18 cellular contexts compared by ENCODE assay signal in genomic region chr1:100607628-100608240, GRCh38.
"Had no signal": no experiment of that assay in that cellular context is flagged by ENCODE, and none has a peak within 500 bp of the region (broad histone marks: within the 10 kb centered on the region; RNA-seq: fewer than 3 reads in every experiment).

No MANE protein-coding gene starts in this region.

- H3K36me3 ChIP-seq: adrenal gland, esophagus squamous epithelium, lower lobe of right lung, right atrium auricular region, thoracic aorta had no signal

- H3K27me3 ChIP-seq: adrenal gland, esophagus squamous epithelium, foreskin keratinocyte, hepatocyte, right atrium auricular region had no signal

- H3K36me3 Mint-ChIP-seq: mesothelial cell of epicardium had no signal

- H3K27ac Mint-ChIP-seq: activated naive CD4-positive, alpha-beta T cell treated with anti-CD3 and anti-CD28 coated beads, Interleukin-2, amount 50 U/mL, for 24 hours; dendritic cell treated with granulocyte-macrophage colony-stimulating factor and Interleukin-4, amounts not matched to agents 40 ng/mL and 50 ng/mL, for 4 days; mesothelial cell of epicardium; stimulated activated memory B cell treated with anti-CD40 and anti-IgM and Interleukin-4, amounts not matched to agents 10 μg/mL and 1 μg/mL and 100 μg/mL, for 72 hours; T-helper 1 cell treated with Interleukin-12 subunit alpha and Interleukin-12 subunit beta and Interleukin-4 antibody, amounts not matched to agents 30 μg/mL and 1 μg/mL, for 36 hours had no signal

- H3K4me3 Mint-ChIP-seq: activated naive CD4-positive, alpha-beta T cell treated with anti-CD3 and anti-CD28 coated beads, Interleukin-2, amount 50 U/mL, for 24 hours; dendritic cell treated with granulocyte-macrophage colony-stimulating factor and Interleukin-4, amounts not matched to agents 40 ng/mL and 50 ng/mL, for 4 days; mesothelial cell of epicardium; stimulated activated memory B cell treated with anti-CD40 and anti-IgM and Interleukin-4, amounts not matched to agents 10 μg/mL and 1 μg/mL and 100 μg/mL, for 72 hours; T-helper 1 cell treated with Interleukin-12 subunit alpha and Interleukin-12 subunit beta and Interleukin-4 antibody, amounts not matched to agents 30 μg/mL and 1 μg/mL, for 36 hours had no signal

- H3K4me1 ChIP-seq: esophagus squamous epithelium, foreskin keratinocyte, lower lobe of right lung, right atrium auricular region had no signal

- H3K4me1 Mint-ChIP-seq: activated naive CD4-positive, alpha-beta T cell treated with anti-CD3 and anti-CD28 coated beads, Interleukin-2, amount 50 U/mL, for 24 hours had no signal

- ATAC-seq: foreskin keratinocyte; left cardiac atrium; lower lobe of right lung; stimulated activated memory B cell treated with anti-CD40 and anti-IgM and Interleukin-4, amounts not matched to agents 10 μg/mL and 1 μg/mL and 100 μg/mL, for 72 hours had no signal

- H3K27ac ChIP-seq: adrenal gland, esophagus squamous epithelium, foreskin keratinocyte, hepatocyte, lower lobe of right lung, right atrium auricular region, thoracic aorta had no signal

- H3K27me3 Mint-ChIP-seq: dendritic cell treated with granulocyte-macrophage colony-stimulating factor and Interleukin-4, amounts not matched to agents 40 ng/mL and 50 ng/mL, for 4 days had no signal

- H3K4me3 ChIP-seq: adrenal gland, esophagus squamous epithelium, hepatocyte, lower lobe of right lung, right atrium auricular region, thoracic aorta had no signal

- DNase-seq: activated CD4-positive, alpha-beta T cell treated with anti-CD3 and anti-CD28 coated beads for 1 hour; activated gamma-delta T cell; adrenal gland; effector CD8-positive, alpha-beta T cell; esophagus squamous epithelium; foreskin keratinocyte; left cardiac atrium; lower lobe of right lung; occipital lobe; stimulated activated CD4-positive, alpha-beta T cell treated with anti-CD3 and anti-CD28 coated beads, Interleukin-4, amount 100 ng/mL, for 4 hours had no signal

- H3K9me3 ChIP-seq: adrenal gland, esophagus squamous epithelium, lower lobe of right lung, right atrium auricular region, thoracic aorta had no signal
